ENCODE assay signal across 21 cellular contexts in the genomic region with DNA sequence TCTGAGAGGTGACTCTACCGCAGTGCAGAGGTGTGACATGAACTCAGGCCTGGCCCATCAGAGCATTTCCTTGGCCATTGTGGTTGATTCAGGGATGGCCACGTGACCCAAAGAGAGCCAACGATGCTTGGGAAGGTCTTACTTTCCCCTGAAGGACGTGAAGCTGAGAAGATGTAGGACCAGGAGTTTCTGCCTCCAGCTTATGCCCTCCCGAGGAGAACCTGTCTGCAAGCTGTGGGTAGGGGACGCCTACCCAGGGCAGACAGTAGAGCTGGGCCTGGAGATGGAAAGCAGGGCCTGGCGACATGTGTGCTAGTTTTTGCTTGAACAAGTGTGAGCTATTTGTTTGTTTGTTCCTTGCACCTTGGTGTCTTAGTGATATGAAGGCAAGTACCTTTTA.
"Had no signal": no experiment of that assay in that cellular context is flagged by ENCODE, and none has a peak within 500 bp of the region (broad histone marks: within the 10 kb centered on the region; RNA-seq: fewer than 3 reads in every experiment).

No MANE protein-coding gene starts in this region.

- H2AFZ ChIP-seq: hepatocyte had no signal

- H3K79me2 ChIP-seq: hepatocyte had no signal

- H3K27ac ChIP-seq: coronary artery, dorsolateral prefrontal cortex, esophagus muscularis mucosa, foreskin keratinocyte, gastroesophageal sphincter, heart left ventricle, hepatocyte, left lung, lower lobe of right lung had no signal

- H3K4me1 ChIP-seq: esophagus muscularis mucosa, foreskin keratinocyte, gastroesophageal sphincter, heart left ventricle, left lung, lower lobe of right lung had no signal

- DNase-seq: dermis blood vessel endothelial cell; effector CD4-positive, alpha-beta T cell; effector memory CD4-positive, alpha-beta T cell; foreskin keratinocyte; heart left ventricle; left cardiac atrium; left lung; left ventricle myocardium superior; lower lobe of right lung; mesenchymal stem cell; midbrain had no signal

- H3K27me3 ChIP-seq: gastroesophageal sphincter, heart left ventricle, hepatocyte had no signal

- H3K9me3 ChIP-seq: esophagus muscularis mucosa, gastroesophageal sphincter, heart left ventricle, left lung, lower lobe of right lung had no signal

- H3K36me3 ChIP-seq: esophagus muscularis mucosa, gastroesophageal sphincter, heart left ventricle, left lung, lower lobe of right lung had no signal

- FAIRE-seq: colon, endothelial cell of umbilical vein, frontal cortex, islet of Langerhans, keratinocyte had no signal

- ATAC-seq: foreskin keratinocyte, gastroesophageal sphincter, heart left ventricle, left cardiac atrium, left lung, left ventricle myocardium superior, lower lobe of right lung had no signal

- H3K4me3 ChIP-seq: coronary artery, dorsolateral prefrontal cortex, esophagus muscularis mucosa, gastroesophageal sphincter, heart left ventricle, hepatocyte, left lung, lower lobe of right lung had no signal

- H3K4me2 ChIP-seq: hepatocyte had no signal
